Comparison of ENCODE assay signal across 1 cellular context in genomic region chr19:13882841-13883240, GRCh38.
TF ChIP-seq lines count a peak whose summit lies in the region.

No MANE protein-coding gene starts in this region.

TF ChIP-seq in H1, 55 proteins besides CTCF, POLR2A, EP300 and RAD21:
- TF ChIP-seq SRF (IDR thresholded peaks at IDR 0.05; ENCODE audit: low read depth, low read length) (no peak), GABPA (IDR thresholded peaks at IDR 0.05; ENCODE audit: borderline replicate concordance, insufficient read depth, low read length) (no peak), HDAC6 (IDR thresholded peaks at IDR 0.05; ENCODE audit: low read depth, low read length) (no peak), CREB1 (IDR thresholded peaks at IDR 0.05) (no peak), KDM5A (IDR thresholded peaks at IDR 0.05; ENCODE audit: low read length) (no peak), ZNF274 (IDR thresholded peaks at IDR 0.05; ENCODE audit: borderline replicate concordance, extremely low read depth, low read length) (no peak), ASH2L (IDR thresholded peaks at IDR 0.05; ENCODE audit: low read length) (no peak), TAF7 (optimal IDR thresholded peaks at IDR 0.05; ENCODE audit: borderline replicate concordance, low read depth, low read length) (no peak), CHD1 (IDR thresholded peaks at IDR 0.05; ENCODE audit: low read depth, low read length) (no peak), RNF2 (IDR thresholded peaks at IDR 0.05; ENCODE audit: borderline replicate concordance, low read depth, low read length, missing control alignments, poor library complexity, severe bottlenecking) (no peak), CEBPB (IDR thresholded peaks at IDR 0.05; ENCODE audit: low read depth, low read length) (no peak), YY1 (IDR thresholded peaks at IDR 0.05; ENCODE audit: low read depth, low read length) (no peak), FOSL1 (IDR thresholded peaks at IDR 0.05; ENCODE audit: insufficient read depth, low read depth, low read length) (no peak), GTF2F1 (IDR thresholded peaks at IDR 0.05; ENCODE audit: borderline replicate concordance, low read depth, low read length) (no peak), JUN (IDR thresholded peaks at IDR 0.05; ENCODE audit: low read depth, low read length) (no peak), CTBP2 (IDR thresholded peaks at IDR 0.05; ENCODE audit: borderline replicate concordance, insufficient read depth, insufficient read length, low read length) (no peak), BRCA1 (IDR thresholded peaks at IDR 0.05; ENCODE audit: low read depth, low read length) (no peak), KDM4A (IDR thresholded peaks at IDR 0.05; ENCODE audit: low read depth, low read length, severe bottlenecking) (no peak), ATF3 (IDR thresholded peaks at IDR 0.05; ENCODE audit: insufficient read depth, low read depth, low read length) (no peak), RFX5 (IDR thresholded peaks at IDR 0.05; ENCODE audit: borderline replicate concordance, low read depth, low read length) (no peak)
